Comparison of ENCODE assay signal across 10 cellular contexts in genomic region chr14:31263485-31264133, GRCh38. TPM values are rescaled to one million over a fixed set of nuclear protein-coding genes. Genes with fewer than 3 reads are reported as not detected.
DNase-seq lines count a peak whose midpoint lies in the region; ATAC-seq and TF ChIP-seq lines count a peak whose summit lies in the region.
"Had no signal": no experiment of that assay in that cellular context is flagged by ENCODE, and none has a peak within 500 bp of the region (broad histone marks: within the 10 kb centered on the region; RNA-seq: fewer than 3 reads in every experiment).

No MANE protein-coding gene starts in this region.

- peaks cover 30% of the 10 kb centered on the region for H3K4me1 Mint-ChIP-seq in brain
- H3K4me1 Mint-ChIP-seq in activated CD4-positive, alpha-beta T cell treated with anti-CD3 and anti-CD28 coated beads, Interleukin-2, amount 10 ng/mL, durations not matched to agents 7 days and 5 days, result peaks cover 7% of the 10 kb centered on the region

- peaks cover 0 to 11% (median 0%) of the 10 kb centered on the region in 5 experiments for H3K9me3 Mint-ChIP-seq in brain
- H3K9me3 Mint-ChIP-seq in activated CD4-positive, alpha-beta T cell treated with anti-CD3 and anti-CD28 coated beads, Interleukin-2, amount 10 ng/mL, durations not matched to agents 7 days and 5 days, result no peaks in the 10 kb centered on the region
- H3K9me3 Mint-ChIP-seq: activated B cell treated with CpG ODN at 0.5 μM for 24 hours had no signal

- H3K4me3 Mint-ChIP-seq in brain, result peak overlapping the region in 1 of 5 experiments; percentile 64
- H3K4me3 Mint-ChIP-seq in activated CD4-positive, alpha-beta T cell treated with anti-CD3 and anti-CD28 coated beads, Interleukin-2, amount 10 ng/mL, durations not matched to agents 7 days and 5 days, result no peak overlapping the region
- H3K4me3 Mint-ChIP-seq: activated B cell treated with CpG ODN at 0.5 μM for 24 hours had no signal

- ATAC-seq in HG03442 (IDR thresholded peaks at IDR 0.05; ENCODE audit: unreplicated experiment), result no peak

- no peak overlapping the region for H3K4me3 ChIP-seq in HFF-Myc (replicated peaks; ENCODE audit: low read depth, low read length)
- no peak overlapping the region for H3K4me3 ChIP-seq in smooth muscle cell

- WGBS in smooth muscle cell (ENCODE audit: low lambda C conversion rate), result 65% methylated on average over 2 of the region's 2 CpGs

- peak overlapping the region; percentile 82 for H3K27ac ChIP-seq in smooth muscle cell (ENCODE audit: low read depth)

- H3K79me2 ChIP-seq in smooth muscle cell (ENCODE audit: low read depth), result no peaks in the 10 kb centered on the region

- DNase-seq in HFF-Myc (ENCODE audit: extremely low read depth, low read depth) (peak; percentile 90), iris pigment epithelial cell (ENCODE audit: low read depth) (peak; percentile 100), smooth muscle cell (lab: John Stamatoyannopoulos, UW; ENCODE audit: unreplicated experiment) (no peak), NK-92 (lab: John Stamatoyannopoulos, UW; ENCODE audit: unreplicated experiment) (no peak)
- DNase-seq in activated CD4-positive, alpha-beta T cell treated with anti-CD3 and anti-CD28 coated beads for 4 hours, result no peak
- no peak for DNase-seq in activated CD4-positive, alpha-beta T cell treated with anti-CD3 and anti-CD28 coated beads, Interleukin-2, amount 10 ng/mL, durations not matched to agents 7 days and 5 days
- DNase-seq: activated B cell treated with CpG ODN at 0.5 μM for 24 hours; stimulated activated naive CD4-positive, alpha-beta T cell treated with Interleukin-2 at 50 U/mL for 16 hours had no signal

- no peaks in the 10 kb centered on the region for H3K4me1 ChIP-seq in smooth muscle cell (ENCODE audit: low read depth)

- H2AFZ ChIP-seq in smooth muscle cell (ENCODE audit: low read depth), result no peak overlapping the region

- no peaks in the 10 kb centered on the region for H3K36me3 ChIP-seq in smooth muscle cell (ENCODE audit: low read depth)

- no peaks in the 10 kb centered on the region for H3K27me3 ChIP-seq in smooth muscle cell (ENCODE audit: low read depth)

- no peak for TF ChIP-seq CTCF in HFF-Myc (IDR thresholded peaks at IDR 0.05; ENCODE audit: low read depth, low read length, missing control alignments)
- no peak for TF ChIP-seq CTCF in brain (conservative IDR thresholded peaks at IDR 0.05)
- no peak for TF ChIP-seq CTCF in smooth muscle cell (IDR thresholded peaks at IDR 0.05; ENCODE audit: borderline replicate concordance, insufficient read depth, poor library complexity, severe bottlenecking)

- H3K36me3 Mint-ChIP-seq in brain, result no peaks in the 10 kb centered on the region
- no peaks in the 10 kb centered on the region for H3K36me3 Mint-ChIP-seq in activated CD4-positive, alpha-beta T cell treated with anti-CD3 and anti-CD28 coated beads, Interleukin-2, amount 10 ng/mL, durations not matched to agents 7 days and 5 days (ENCODE audit: low read depth)

- no peaks in the 10 kb centered on the region for H3K9me3 ChIP-seq in smooth muscle cell (replicated peaks; ENCODE audit: low read depth)

- H3K27me3 Mint-ChIP-seq in brain, result peaks cover 7% of the 10 kb centered on the region
- H3K27me3 Mint-ChIP-seq in activated CD4-positive, alpha-beta T cell treated with anti-CD3 and anti-CD28 coated beads, Interleukin-2, amount 10 ng/mL, durations not matched to agents 7 days and 5 days, result no peaks in the 10 kb centered on the region
- H3K27me3 Mint-ChIP-seq: activated B cell treated with CpG ODN at 0.5 μM for 24 hours had no signal

- H4K20me1 ChIP-seq in smooth muscle cell (ENCODE audit: low read depth), result no peaks in the 10 kb centered on the region

- POLR2A ChIA-PET in activated CD4-positive, alpha-beta T cell treated with anti-CD3 and anti-CD28 coated beads, Interleukin-2, amount 10 ng/mL, durations not matched to agents 7 days and 5 days (lab: Charles Lee), result no interaction called here

- H3K4me2 ChIP-seq in smooth muscle cell, result no peak overlapping the region

- peak overlapping the region in 4 of 5 experiments; percentile 71 to 81 (median 76) for H3K27ac Mint-ChIP-seq in brain
- H3K27ac Mint-ChIP-seq in activated CD4-positive, alpha-beta T cell treated with anti-CD3 and anti-CD28 coated beads, Interleukin-2, amount 10 ng/mL, durations not matched to agents 7 days and 5 days, result no peak overlapping the region
- H3K27ac Mint-ChIP-seq: activated B cell treated with CpG ODN at 0.5 μM for 24 hours had no signal

- CTCF ChIA-PET in activated CD4-positive, alpha-beta T cell treated with anti-CD3 and anti-CD28 coated beads, Interleukin-2, amount 10 ng/mL, durations not matched to agents 7 days and 5 days (lab: Charles Lee), result interaction anchor here (1.0 to 1.3 kb wide), 2 partner anchors 11 to 56 kb away, joined by 3 read pairs; partner anchors contain the start of gene HECTD1

- no peaks in the 10 kb centered on the region for H3F3A ChIP-seq in smooth muscle cell (ENCODE audit: low read depth)

- H3K9ac ChIP-seq in smooth muscle cell (ENCODE audit: low read depth), result peak overlapping the region; percentile 3

RNA-seq across cellular contexts. Expression of gene HECTD1, which starts 56.0 kb away (rescaled TPM):
- polyA plus RNA-seq in brain (ENCODE audit: insufficient read depth, low read depth, low replicate concordance) (57.7 TPM), smooth muscle cell (39.3 and 47.6 TPM in 2 replicates)
- 116 and 145 TPM in 2 replicates for total RNA-seq in smooth muscle cell
- 100 to 1,000 TPM in 1 of 2 experiments, 10 to 100 TPM in 1; 97.2 to 110 TPM for total RNA-seq in activated CD4-positive, alpha-beta T cell treated with anti-CD3 and anti-CD28 coated beads, Interleukin-2, amount 10 ng/mL, durations not matched to agents 7 days and 5 days

Comparison
In these comparisons a context has a peak if more than half of its experiments do, and no peak if none do; other contexts are left out.
1. DNase-seq: peak in HFF-Myc (single experiment) and iris pigment epithelial cell (single experiment); none in smooth muscle cell (single experiment), NK-92 (single experiment), activated CD4-positive, alpha-beta T cell treated with anti-CD3 and anti-CD28 coated beads for 4 hours (0 of 2) and activated CD4-positive, alpha-beta T cell treated with anti-CD3 and anti-CD28 coated beads, Interleukin-2, amount 10 ng/mL, durations not matched to agents 7 days and 5 days (single experiment).